Comparison of ENCODE assay signal across 1 cellular context in genomic region chr9:104748359-104749031, GRCh38.
TF ChIP-seq lines count a peak whose summit lies in the region.

No MANE protein-coding gene starts in this region.

TF ChIP-seq in K562, 482 proteins besides CTCF, POLR2A, EP300 and RAD21 (continued from another document):
- no peak for TF ChIP-seq HMBOX1 (IDR thresholded peaks at IDR 0.05)
- no peak for TF ChIP-seq SREBF2 (CRISPR knock-in tag; IDR thresholded peaks at IDR 0.05)
- no peak for TF ChIP-seq ZNF512 (tag; IDR thresholded peaks at IDR 0.05)
- no peak for TF ChIP-seq TEAD1 (CRISPR knock-in tag; IDR thresholded peaks at IDR 0.05)
- no peak for TF ChIP-seq ESRRA (IDR thresholded peaks at IDR 0.05; ENCODE audit: borderline replicate concordance, low read depth)
- TF ChIP-seq ZNF282 (CRISPR knock-in tag; IDR thresholded peaks at IDR 0.05), result no peak
- peak; percentile 40; the same call in 1 of the 2 replicates for TF ChIP-seq NFRKB (IDR thresholded peaks at IDR 0.05; ENCODE audit: low read depth)
- TF ChIP-seq FOXO4 (CRISPR knock-in tag; IDR thresholded peaks at IDR 0.05), result no peak
- no peak for TF ChIP-seq SIN3A (IDR thresholded peaks at IDR 0.05; ENCODE audit: borderline replicate concordance in 2 of 2, control insufficient read depth in 1 of 2, low read depth in 2 of 2, low read length in 2 of 2)
- TF ChIP-seq TAF1 (IDR thresholded peaks at IDR 0.05; ENCODE audit: control insufficient read depth, extremely low read depth, insufficient read depth, low read length, severe bottlenecking), result no peak
- no peak for TF ChIP-seq PHF20 (IDR thresholded peaks at IDR 0.05; ENCODE audit: partially characterized antibody)
- no peak for TF ChIP-seq ZNF592 (IDR thresholded peaks at IDR 0.05)
- no peak for TF ChIP-seq SRSF1 (IDR thresholded peaks at IDR 0.05; ENCODE audit: low read depth, low read length)
- TF ChIP-seq KLF16 (IDR thresholded peaks at IDR 0.05), result no peak
- peak; percentile 32; the same call in 1 of the 2 replicates for TF ChIP-seq ETV5 (CRISPR knock-in tag; IDR thresholded peaks at IDR 0.05; ENCODE audit: low read depth)
- peak in 1 of 2 experiments; percentile 7 for TF ChIP-seq E2F6 (IDR thresholded peaks at IDR 0.05; ENCODE audit: borderline replicate concordance in 1 of 2, extremely low read depth in 1 of 2, insufficient read depth in 1 of 2, insufficient read length in 1 of 2, low read depth in 1 of 2, low read length in 1 of 2, poor library complexity in 1 of 2, severe bottlenecking in 1 of 2)
- no peak for TF ChIP-seq TAL1 (IDR thresholded peaks at IDR 0.05)
- TF ChIP-seq ZNF316 (IDR thresholded peaks at IDR 0.05), result no peak
- no peak for TF ChIP-seq HMG20B (CRISPR knock-in tag; IDR thresholded peaks at IDR 0.05)
- TF ChIP-seq ZZZ3 (IDR thresholded peaks at IDR 0.05), result no peak
- no peak for TF ChIP-seq HBP1 (CRISPR knock-in tag; IDR thresholded peaks at IDR 0.05)
- TF ChIP-seq RBM25 (IDR thresholded peaks at IDR 0.05; ENCODE audit: low read depth, low read length, severe bottlenecking), result no peak
- TF ChIP-seq ZEB2 (IDR thresholded peaks at IDR 0.05), result no peak
- no peak for TF ChIP-seq PCBP2 (IDR thresholded peaks at IDR 0.05; ENCODE audit: low read depth, low read length, poor library complexity, severe bottlenecking)
- no peak for TF ChIP-seq ELK1 (CRISPR knock-in tag; IDR thresholded peaks at IDR 0.05)
- TF ChIP-seq ZNF263 (CRISPR knock-in tag; IDR thresholded peaks at IDR 0.05; ENCODE audit: borderline replicate concordance), result peak; percentile 70; the same call in 1 of the 2 replicates
- no peak for TF ChIP-seq TRIM24 (IDR thresholded peaks at IDR 0.05)
- TF ChIP-seq ZNF324 (CRISPR knock-in tag; IDR thresholded peaks at IDR 0.05), result no peak
- TF ChIP-seq FOXP4 (CRISPR knock-in tag; IDR thresholded peaks at IDR 0.05; ENCODE audit: borderline replicate concordance), result no peak
- no peak for TF ChIP-seq ZNF134 (CRISPR knock-in tag; conservative IDR thresholded peaks at IDR 0.05)
- no peak for TF ChIP-seq MED1 (CRISPR knock-in tag; IDR thresholded peaks at IDR 0.05; ENCODE audit: borderline replicate concordance)
- peak; percentile 62 for TF ChIP-seq MEIS2 (IDR thresholded peaks at IDR 0.05; ENCODE audit: partially characterized antibody)
- peak in 1 of 2 experiments; percentile 5 for TF ChIP-seq NCOA2 (IDR thresholded peaks at IDR 0.05; ENCODE audit: partially characterized antibody in 2 of 2)
- no peak for TF ChIP-seq MCM7 (IDR thresholded peaks at IDR 0.05)
- TF ChIP-seq ZNF695 (CRISPR knock-in tag; IDR thresholded peaks at IDR 0.05), result no peak
- no peak for TF ChIP-seq NFE2 (IDR thresholded peaks at IDR 0.05; ENCODE audit: low read depth)
- TF ChIP-seq NR4A1 (CRISPR knock-in tag; IDR thresholded peaks at IDR 0.05), result no peak
- no peak for TF ChIP-seq NR4A1 (tag; IDR thresholded peaks at IDR 0.05)
- TF ChIP-seq ZNF23 (CRISPR knock-in tag; IDR thresholded peaks at IDR 0.05), result no peak
- no peak for TF ChIP-seq ZSCAN29 (IDR thresholded peaks at IDR 0.05)
- TF ChIP-seq ZNF197 (CRISPR knock-in tag; IDR thresholded peaks at IDR 0.05; ENCODE audit: low read depth), result no peak
- TF ChIP-seq ZKSCAN1 (IDR thresholded peaks at IDR 0.05; ENCODE audit: low read depth, low read length), result no peak
- no peak for TF ChIP-seq BRD9 (IDR thresholded peaks at IDR 0.05; ENCODE audit: low read depth, partially characterized antibody)
- TF ChIP-seq DEAF1 (CRISPR knock-in tag; IDR thresholded peaks at IDR 0.05), result no peak
- TF ChIP-seq UBTF (IDR thresholded peaks at IDR 0.05; ENCODE audit: borderline replicate concordance in 1 of 2, low read depth in 2 of 2, low read length in 2 of 2), result no peak
- TF ChIP-seq IRF2 (CRISPR knock-in tag; IDR thresholded peaks at IDR 0.05), result no peak
- TF ChIP-seq DIDO1 (tag; IDR thresholded peaks at IDR 0.05; ENCODE audit: low read depth), result no peak
- TF ChIP-seq BDP1 (IDR thresholded peaks at IDR 0.05; ENCODE audit: insufficient read depth, insufficient read length), result no peak
- TF ChIP-seq ZNF143 (CRISPR knock-in tag; IDR thresholded peaks at IDR 0.05), result 0 out of 2 replicates have a peak, but pooled peaks have one; percentile 22
- no peak for TF ChIP-seq SREBF1 (IDR thresholded peaks at IDR 0.05; ENCODE audit: borderline replicate concordance, low read depth, low read length)
- TF ChIP-seq L3MBTL2 (IDR thresholded peaks at IDR 0.05), result 0 out of 2 replicates have a peak, but pooled peaks have one; percentile 13
- no peak for TF ChIP-seq CHCHD3 (CRISPR knock-in tag; IDR thresholded peaks at IDR 0.05)
- 0 out of 2 replicates have a peak, but pooled peaks have one; percentile 3 for TF ChIP-seq CBX1 (IDR thresholded peaks at IDR 0.05; ENCODE audit: low read depth)
- no peak for TF ChIP-seq COPS2 (conservative IDR thresholded peaks at IDR 0.05)
TF ChIP-seq in K562: peak in this region for 16.
